In the genomic region with DNA sequence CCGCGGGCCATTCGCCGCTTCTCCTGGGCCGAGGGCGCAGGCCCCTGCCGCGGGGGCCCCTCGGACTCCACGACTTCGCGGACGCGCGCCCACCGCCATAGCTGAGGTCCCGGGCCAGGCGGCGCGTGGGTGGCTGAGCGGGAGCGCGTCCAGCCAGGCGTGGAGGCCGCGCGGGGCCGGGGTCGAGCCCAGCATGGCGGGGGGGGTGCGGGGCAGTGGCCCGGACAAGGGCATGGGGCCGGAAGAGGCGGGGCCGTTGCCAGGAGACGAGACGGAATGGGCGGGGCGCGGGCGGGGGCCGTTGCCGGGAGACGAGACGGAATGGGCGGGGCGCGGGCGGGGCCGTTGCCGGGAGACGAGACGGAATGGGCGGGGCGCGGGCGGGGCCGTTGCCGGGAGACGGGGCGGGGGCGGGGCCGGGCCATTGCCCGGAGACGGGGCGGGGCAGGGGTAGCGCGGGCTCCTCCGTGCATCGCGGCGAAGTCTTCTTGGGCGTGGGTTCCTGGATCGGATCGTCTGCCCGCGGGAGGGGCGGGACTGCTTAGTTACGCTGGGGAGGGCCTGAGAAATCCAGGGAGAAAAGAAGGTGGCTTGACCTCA, we compare ENCODE assay signal across 8 cellular contexts. TPM values are rescaled to one million over a fixed set of nuclear protein-coding genes. Genes with fewer than 3 reads are reported as not detected.
DNase-seq lines count a peak whose midpoint lies in the region; ATAC-seq and TF ChIP-seq lines count a peak whose summit lies in the region.

No MANE protein-coding gene starts in this region.

- H3K4me1 ChIP-seq in esophagus (ENCODE audit: control insufficient read depth in 2 of 2, insufficient read depth in 2 of 2, low read length in 1 of 2) (peaks cover 9 to 50% of the 10 kb centered on the region in 2 donors), muscle layer of colon (ENCODE audit: insufficient read depth, low read length) (peaks cover 17% of the 10 kb centered on the region)

- peak overlapping the region; percentile 64 for H3K27ac Mint-ChIP-seq in activated T-cell treated with anti-CD3 and anti-CD28 coated beads, Interleukin-2, amount 50 U/mL, for 24 hours

- peak; percentile 90 for DNase-seq in GM19240 (ENCODE audit: insufficient read length, low spot score)
- DNase-seq in OCI-M1 (lab: John Stamatoyannopoulos, UW): peak; percentile 88
- peak; percentile 91 for DNase-seq in activated T-cell treated with anti-CD3 and anti-CD28 coated beads, Interleukin-2, amount 50 U/mL, for 24 hours
- DNase-seq in stimulated activated CD8-positive, alpha-beta memory T cell treated with anti-CD3 and anti-CD28 coated beads, Interleukin-7, amount 100 ng/mL, for 4 hours (ENCODE audit: low read depth in 2 of 2): peak; percentile 54 to 79

- H3K9me3 ChIP-seq in esophagus (ENCODE audit: control insufficient read depth in 2 of 2, insufficient read depth in 1 of 2, low read depth in 1 of 2, low read length in 1 of 2): no peaks in the 10 kb centered on the region
- H3K9me3 ChIP-seq in muscle layer of colon (ENCODE audit: low read length): no peaks in the 10 kb centered on the region

- H3K27me3 ChIP-seq in esophagus (ENCODE audit: control insufficient read depth in 1 of 2, insufficient read depth in 2 of 2, low read length in 2 of 2): no peaks in the 10 kb centered on the region
- H3K27me3 ChIP-seq in muscle layer of colon (ENCODE audit: control insufficient read depth in 1 of 2, insufficient read depth in 2 of 2, low read length in 2 of 2): no peaks in the 10 kb centered on the region

- H3K9ac ChIP-seq in muscle layer of colon (ENCODE audit: low read length): peak overlapping the region; percentile 33

- H3K4me1 Mint-ChIP-seq in activated T-cell treated with anti-CD3 and anti-CD28 coated beads, Interleukin-2, amount 50 U/mL, for 24 hours (ENCODE audit: low read depth): peaks cover 79% of the 10 kb centered on the region

- 1 to 2% methylated on average over 19 to 79 of the region's 79 CpGs for WGBS in esophagus, 2 donors

- H3K36me3 ChIP-seq in esophagus (ENCODE audit: control insufficient read depth in 2 of 2, insufficient read depth in 2 of 2, low read length in 1 of 2) (peaks cover 0 to 2% of the 10 kb centered on the region in 2 donors), muscle layer of colon (ENCODE audit: insufficient read depth, low read length) (no peaks in the 10 kb centered on the region)

- H3K4me3 ChIP-seq in esophagus (ENCODE audit: low read depth in 1 of 2, low read length in 2 of 2) (peak overlapping the region; percentile 66 to 68), muscle layer of colon (ENCODE audit: low read depth in 1 of 2, low read length in 2 of 2) (peak overlapping the region; percentile 61)

- H3K27ac ChIP-seq in C4-2B (peak overlapping the region; percentile 99), esophagus (ENCODE audit: low read depth in 2 of 2, low read length in 1 of 2) (peak overlapping the region; percentile 83 to 84), muscle layer of colon (ENCODE audit: low read depth, low read length) (peak overlapping the region; percentile 63)

- peak; percentile 61 for ATAC-seq in HG03432 (IDR thresholded peaks at IDR 0.05; ENCODE audit: unreplicated experiment)

- no peak for TF ChIP-seq CTCF in C4-2B (conservative IDR thresholded peaks at IDR 0.05)

- H3K4me3 Mint-ChIP-seq in activated T-cell treated with anti-CD3 and anti-CD28 coated beads, Interleukin-2, amount 50 U/mL, for 24 hours: peak overlapping the region; percentile 80

- peaks cover 36% of the 10 kb centered on the region for H3K36me3 Mint-ChIP-seq in activated T-cell treated with anti-CD3 and anti-CD28 coated beads, Interleukin-2, amount 50 U/mL, for 24 hours (ENCODE audit: low read depth)

- no peaks in the 10 kb centered on the region for H3K9me3 Mint-ChIP-seq in activated T-cell treated with anti-CD3 and anti-CD28 coated beads, Interleukin-2, amount 50 U/mL, for 24 hours

- H3K27me3 Mint-ChIP-seq in activated T-cell treated with anti-CD3 and anti-CD28 coated beads, Interleukin-2, amount 50 U/mL, for 24 hours: no peaks in the 10 kb centered on the region

RNA-seq across cellular contexts. Expression of a gene that starts 14.8 kb away (rescaled TPM):
- 1 to 10 TPM; 2.4 to 2.6 TPM for polyA plus RNA-seq in esophagus

RNA-seq across cellular contexts. Expression of a gene that starts 24.2 kb away (rescaled TPM):
- under 1 TPM; 0.12 to 0.37 TPM for polyA plus RNA-seq in esophagus

RNA-seq across cellular contexts. Expression of a gene that starts 31.8 kb away (rescaled TPM):
- polyA plus RNA-seq in esophagus: not detected

RNA-seq across cellular contexts. Expression of a gene that starts 46.8 kb away (rescaled TPM):
- 10 to 100 TPM; 25.5 to 49.3 TPM for polyA plus RNA-seq in esophagus

RNA-seq across cellular contexts. Expression of a gene that starts 46.9 kb away (rescaled TPM):
- polyA plus RNA-seq in esophagus: 10 to 100 TPM; 28.4 to 41.7 TPM

Comparison
In these comparisons a context has a peak if more than half of its experiments do, and no peak if none do; other contexts are left out.
1. Peak in every context shown above with its lines: DNase-seq, ATAC-seq, H3K4me3 ChIP-seq and H3K27ac ChIP-seq.